In genomic region chr21:31503939-31504338, GRCh38 we compare ENCODE assay signal across 23 cellular contexts.
"Had no signal": no experiment of that assay in that cellular context is flagged by ENCODE, and none has a peak within 500 bp of the region (broad histone marks: within the 10 kb centered on the region; RNA-seq: fewer than 3 reads in every experiment).

No MANE protein-coding gene starts in this region.

- H3K4me3 ChIP-seq: colonic mucosa, esophagus muscularis mucosa, neural progenitor cell, ovary, spleen, testis, transverse colon had no signal

- DNase-seq: caudate nucleus; colonic mucosa; dermis blood vessel endothelial cell; foreskin fibroblast; head of caudate nucleus; hippocampal formation; kidney glomerular epithelial cell; midbrain; nucleus accumbens; ovary; retina; spleen; stimulated activated CD4-positive, alpha-beta T cell treated with anti-CD3 and anti-CD28 coated beads, Interleukin-15, amount 100 ng/mL, for 24 hours; stimulated activated CD4-positive, alpha-beta T cell treated with anti-CD3 and anti-CD28 coated beads, Interleukin-1b, Interleukin-23, amount 100 ng/mL, for 48 hours; stimulated activated CD4-positive, alpha-beta T cell treated with anti-CD3 and anti-CD28 coated beads, Interleukin-4, amount 100 ng/mL, for 24 hours; testis; transverse colon had no signal

- H3K4me1 ChIP-seq: colonic mucosa, esophagus muscularis mucosa, neural progenitor cell, transverse colon had no signal

- H3K27me3 ChIP-seq: colonic mucosa, esophagus muscularis mucosa, neural progenitor cell, ovary, spleen, testis, transverse colon had no signal

- H3K36me3 ChIP-seq: colonic mucosa, esophagus muscularis mucosa, neural progenitor cell, ovary, spleen, transverse colon had no signal

- ATAC-seq: left lobe of liver; natural killer cell treated with Interleukin-12 subunit alpha and Interleukin-12 subunit beta and Interleukin-15 and Interleukin-18, amount 100 ng/mL, for 72 hours; sciatic nerve; stimulated activated memory B cell treated with anti-CD40 and anti-IgM and Interleukin-4, amounts not matched to agents 10 μg/mL and 1 μg/mL and 100 μg/mL, for 72 hours had no signal

- H3K27ac ChIP-seq: colonic mucosa, esophagus muscularis mucosa, neural progenitor cell, ovary, spleen, testis, transverse colon had no signal

- H3K9me3 ChIP-seq: colonic mucosa, esophagus muscularis mucosa, ovary, spleen, testis, transverse colon had no signal
